ENCODE assay signal across 23 cellular contexts in the genomic region with DNA sequence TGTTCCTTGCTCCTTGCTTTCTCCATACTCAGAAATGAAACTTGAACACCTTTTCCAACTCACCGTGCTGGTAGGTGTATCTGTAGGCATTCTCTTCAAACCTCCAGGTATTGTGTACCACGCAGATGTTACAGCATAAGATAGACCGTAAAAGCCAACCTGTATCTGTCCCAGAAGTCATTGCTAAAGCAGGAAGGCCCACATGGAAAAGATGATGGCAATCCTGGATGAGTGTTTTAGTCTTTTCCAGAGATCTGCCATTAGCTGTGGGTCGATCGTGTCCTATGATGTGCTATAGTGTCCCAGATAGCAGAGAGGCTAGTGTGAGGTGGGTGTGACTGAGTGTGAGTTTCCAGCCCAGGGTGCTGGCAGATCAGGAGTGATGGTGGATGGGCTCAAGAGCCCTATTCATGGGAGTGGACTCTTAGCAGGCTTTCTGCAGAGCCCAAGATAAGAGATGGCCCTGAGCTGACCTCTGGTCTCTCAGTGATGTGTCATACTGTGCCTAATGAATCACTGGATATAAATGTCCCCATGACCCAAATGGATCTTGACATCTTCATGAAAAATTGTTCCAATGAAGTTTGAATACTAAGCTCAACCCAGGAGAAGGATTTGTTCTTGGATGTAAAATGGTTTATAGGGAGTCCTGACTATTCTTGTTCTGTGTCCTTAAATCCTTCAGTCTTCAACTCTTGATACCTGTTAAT.
DNase-seq lines count a peak whose midpoint lies in the region; ATAC-seq, FAIRE-seq and TF ChIP-seq lines count a peak whose summit lies in the region.
"Had no signal": no experiment of that assay in that cellular context is flagged by ENCODE, and none has a peak within 500 bp of the region (broad histone marks: within the 10 kb centered on the region; RNA-seq: fewer than 3 reads in every experiment).

No MANE protein-coding gene starts in this region.

- no peaks in the 10 kb centered on the region for H3K36me3 ChIP-seq in gastrocnemius medialis
- H3K36me3 ChIP-seq: spleen, transverse colon had no signal

- ATAC-seq in gastrocnemius medialis (peak; percentile 58 to 70), GM18858 (IDR thresholded peaks at IDR 0.05; ENCODE audit: unreplicated experiment) (no peak), HG03045 (IDR thresholded peaks at IDR 0.05; ENCODE audit: unreplicated experiment) (no peak)
- ATAC-seq: activated naive CD4-positive, alpha-beta T cell treated with anti-CD3 and anti-CD28 coated beads, Interleukin-2, amount 50 U/mL, for 72 hours; naive thymus-derived CD4-positive, alpha-beta T cell had no signal

- TF ChIP-seq POLR2A in gastrocnemius medialis (IDR thresholded peaks at IDR 0.05) = no peak
- no peak for TF ChIP-seq POLR2A in H54 (IDR thresholded peaks at IDR 0.05; ENCODE audit: low read depth, low read length)

- intact Hi-C loops in gastrocnemius medialis (cut with DNase I; ENCODE audit: low total_unique reads) = no loop called here

- no peak for TF ChIP-seq CTCF in fibroblast of the aortic adventitia (IDR thresholded peaks at IDR 0.05; ENCODE audit: insufficient read depth, low read length)
- no peak for TF ChIP-seq CTCF in gastrocnemius medialis (IDR thresholded peaks at IDR 0.05 in 4 of 5, conservative IDR thresholded peaks at IDR 0.05 in 1 of 5)

- H3K27me3 ChIP-seq in gastrocnemius medialis = no peaks in the 10 kb centered on the region
- H3K27me3 ChIP-seq: spleen, transverse colon had no signal

- no peak overlapping the region for H3K27ac ChIP-seq in gastrocnemius medialis
- H3K27ac ChIP-seq: SK-N-MC, spleen, transverse colon had no signal

- FAIRE-seq in H54 (lab: Jason Lieb, UNC) = no peak
- FAIRE-seq: TTC549 had no signal

- in situ Hi-C loops in gastrocnemius medialis (cut with MboI; ENCODE audit: low sequenced_read_pairs in 4 of 4) = no loop called here

- DNase-seq in ELR (ENCODE audit: low read depth) = peak; percentile 35
- peak; percentile 10 for DNase-seq in RPMI7951 (ENCODE audit: low read depth)
- peak; percentile 52 for DNase-seq in fibroblast of the aortic adventitia (ENCODE audit: low read depth)
- no peak for DNase-seq in gastrocnemius medialis
- DNase-seq in H54 (ENCODE audit: insufficient read length, low spot score) = no peak
- DNase-seq: activated CD4-positive, alpha-beta memory T cell treated with anti-CD3 and anti-CD28 coated beads, Interleukin-2, amount 10 ng/mL, durations not matched to agents 7 days and 5 days; activated CD4-positive, alpha-beta T cell treated with anti-CD3 and anti-CD28 coated beads for 1 hour; activated CD8-positive, alpha-beta memory T cell treated with anti-CD3 and anti-CD28 coated beads, Interleukin-2, amount 50 U/mL, for 48 hours; C1 segment of cervical spinal cord; dermis blood vessel endothelial cell; DMS79; GOT3; naive thymus-derived CD4-positive, alpha-beta T cell; NCI-H1105 treated with DMSO at 0.1 percent for 48 hours; NCI-H2029; NCI-H69; spleen; transverse colon had no signal

- H3K4me3 ChIP-seq in fibroblast of the aortic adventitia (ENCODE audit: low read depth, low read length) = no peak overlapping the region
- no peak overlapping the region for H3K4me3 ChIP-seq in gastrocnemius medialis
- H3K4me3 ChIP-seq: SK-N-MC, spleen, transverse colon had no signal

- H3K9me3 ChIP-seq in gastrocnemius medialis = no peaks in the 10 kb centered on the region
- H3K9me3 ChIP-seq: spleen, transverse colon had no signal

- no peaks in the 10 kb centered on the region for H3K4me1 ChIP-seq in gastrocnemius medialis
- H3K4me1 ChIP-seq: transverse colon had no signal

Comparison
In these comparisons a context has a peak if more than half of its experiments do, and no peak if none do; other contexts are left out.
1. DNase-seq: peak in ELR (single experiment), RPMI7951 (single experiment) and fibroblast of the aortic adventitia (single experiment); none in gastrocnemius medialis (0 of 2) and H54 (single experiment).
2. ATAC-seq: peak in gastrocnemius medialis (2 of 2); none in GM18858 (single experiment) and HG03045 (single experiment).